ENCODE assay signal across 8 cellular contexts in the genomic region with DNA sequence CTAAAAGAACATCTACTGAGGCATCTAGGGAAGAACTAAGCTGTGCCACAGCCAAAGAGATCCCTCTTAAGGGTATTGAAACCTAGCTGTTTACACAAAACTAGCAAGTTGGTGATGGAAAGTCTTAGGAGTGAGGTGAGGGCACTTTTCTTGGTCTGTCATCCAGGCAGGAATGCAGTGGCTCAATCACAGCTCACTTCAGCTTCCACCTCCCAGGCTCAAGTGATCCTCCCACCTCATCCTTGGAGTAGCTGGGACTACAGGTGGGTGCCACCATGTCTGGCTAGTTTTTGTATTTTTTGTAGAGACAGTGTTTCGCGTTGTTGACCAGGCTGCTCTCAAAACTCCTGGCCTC. TPM values are rescaled to one million over a fixed set of nuclear protein-coding genes. Genes with fewer than 3 reads are reported as not detected.
DNase-seq lines count a peak whose midpoint lies in the region; ATAC-seq and TF ChIP-seq lines count a peak whose summit lies in the region.

No MANE protein-coding gene starts in this region.

- H3K9me3 ChIP-seq in HUES48 (ENCODE audit: control insufficient read depth, insufficient read depth, low read length), result no peaks in the 10 kb centered on the region

- H3K27me3 Mint-ChIP-seq in natural killer cell (ENCODE audit: low read depth in 2 of 2), result no peaks in the 10 kb centered on the region

- ATAC-seq in natural killer cell, result no peak
- ATAC-seq in GM18505 (IDR thresholded peaks at IDR 0.05; ENCODE audit: unreplicated experiment), result no peak
- ATAC-seq in left lobe of liver, result no peak
- ATAC-seq in GM18517 (IDR thresholded peaks at IDR 0.05; ENCODE audit: unreplicated experiment), result no peak

- H3K4me3 Mint-ChIP-seq in natural killer cell, result peak overlapping the region; percentile 96

- TF ChIP-seq CTCF in choroid plexus epithelial cell (conservative IDR thresholded peaks at IDR 0.05; ENCODE audit: low read depth, low read length) (no peak), natural killer cell (IDR thresholded peaks at IDR 0.05) (no peak)

- H3K36me3 Mint-ChIP-seq in natural killer cell, result no peaks in the 10 kb centered on the region

- H3K4me1 ChIP-seq in ACC112 (ENCODE audit: control insufficient read depth, insufficient read depth, low read length, unreplicated experiment), result peaks cover 19% of the 10 kb centered on the region
- peaks cover 23% of the 10 kb centered on the region for H3K4me1 ChIP-seq in HUES48 (ENCODE audit: control insufficient read depth, insufficient read depth, low read length)

- no peak overlapping the region for H2AFZ ChIP-seq in ACC112 (ENCODE audit: low read length, unreplicated experiment)

- H3K27ac ChIP-seq in ACC112 (ENCODE audit: low read depth, low read length), result peak overlapping the region; percentile 11; the same call in 1 of the 2 replicates
- H3K27ac ChIP-seq in HUES48 (ENCODE audit: low read depth, low read length), result no peak overlapping the region

- H3K27me3 ChIP-seq in ACC112 (ENCODE audit: insufficient read depth, low read length) (no peaks in the 10 kb centered on the region), HUES48 (ENCODE audit: control insufficient read depth, insufficient read depth, low read length) (peaks cover 15% of the 10 kb centered on the region)

- DNase-seq in choroid plexus epithelial cell (ENCODE audit: low read depth) (no peak), natural killer cell (no peak), NCI-H1417 treated with DMSO at 0.1 percent for 48 hours (lab: John Stamatoyannopoulos, UW) (no peak), left lobe of liver (ENCODE audit: low spot score) (no peak)

- no peaks in the 10 kb centered on the region for H3K9me3 Mint-ChIP-seq in natural killer cell

- H3K79me2 ChIP-seq in ACC112 (ENCODE audit: control insufficient read depth, insufficient read depth, low read length, unreplicated experiment), result peaks cover 14% of the 10 kb centered on the region

- no peak for TF ChIP-seq POLR2A in GM18505 (IDR thresholded peaks at IDR 0.05; ENCODE audit: borderline replicate concordance, extremely low read depth, insufficient read depth, insufficient read length)

- H3K36me3 ChIP-seq in ACC112 (ENCODE audit: insufficient read depth, low read length) (peaks cover 14% of the 10 kb centered on the region; the same call in 1 of the 2 replicates), HUES48 (ENCODE audit: control insufficient read depth, insufficient read depth, low read length) (peaks cover 50% of the 10 kb centered on the region)

- peak overlapping the region; percentile 88 to 95 for H3K27ac Mint-ChIP-seq in natural killer cell

- H3K4me3 ChIP-seq in ACC112 (ENCODE audit: low read depth, low read length), result peak overlapping the region; percentile 91
- 0 out of 2 replicates have a peak overlapping the region, but pooled peaks have one; percentile 4 for H3K4me3 ChIP-seq in HUES48 (ENCODE audit: low read depth, low read length)
- H3K4me3 ChIP-seq in choroid plexus epithelial cell (ENCODE audit: low read depth, low read length), result peak overlapping the region; percentile 67

- intact Hi-C loops in natural killer cell (cut with micrococcal nuclease), result loop anchor here (5.0 kb wide), 2 partner anchors 35 to 85 kb away; a partner anchor contains a TSS

- peaks cover 25 to 46% of the 10 kb centered on the region in 2 donors for H3K4me1 Mint-ChIP-seq in natural killer cell

- H3K9ac ChIP-seq in HUES48 (ENCODE audit: low read depth, low read length), result no peak overlapping the region

RNA-seq across cellular contexts. Expression of a gene that starts 2.4 kb away (rescaled TPM):
- total RNA-seq in natural killer cell, result 10 to 100 TPM; 53.3 to 73.8 (median 64.6) TPM
- total RNA-seq in left lobe of liver, result 3.8 TPM

Comparison
In these comparisons a context has a peak if more than half of its experiments do, and no peak if none do; other contexts are left out.
1. H3K4me3 ChIP-seq: peak in every context shown above with its lines; median percentile 91 in ACC112; 67 in choroid plexus epithelial cell; 4 in HUES48.
2. RNA of a gene that starts 2.4 kb away (total RNA-seq): 53.3 to 73.8 TPM in natural killer cell; 3.8 TPM in left lobe of liver (single experiment); every median in the first group is over 10 times any median in the second.